ENCODE assay signal across 29 cellular contexts in the genomic region with DNA sequence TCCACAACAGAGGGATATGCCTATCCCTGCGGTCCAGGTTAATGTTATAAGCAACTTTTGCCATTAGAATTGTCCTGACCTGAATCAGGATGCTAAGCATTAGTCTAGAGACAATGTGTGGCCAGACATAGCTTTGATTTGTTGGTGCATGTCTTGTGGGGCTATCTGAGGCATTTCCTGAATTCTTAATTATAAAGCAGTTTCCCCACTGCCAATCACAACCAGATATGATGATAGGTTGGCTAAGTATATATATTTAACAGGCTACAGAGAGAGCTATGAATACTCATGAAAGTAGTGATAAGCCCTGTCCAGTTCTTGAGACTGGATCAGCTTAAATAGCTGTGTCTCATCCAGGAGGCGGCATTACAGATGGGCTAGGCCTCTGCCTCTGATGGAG.
"Had no signal": no experiment of that assay in that cellular context is flagged by ENCODE, and none has a peak within 500 bp of the region (broad histone marks: within the 10 kb centered on the region; RNA-seq: fewer than 3 reads in every experiment).

No MANE protein-coding gene starts in this region.

- ATAC-seq: activated CD4-positive, CD25-positive, alpha-beta regulatory T cell treated with anti-CD3 and anti-CD28 coated beads, Interleukin-2, amount 50 U/mL, for 24 hours; activated CD8-positive, alpha-beta T cell treated with anti-CD3 and anti-CD28 coated beads for 36 hours; activated T-cell treated with anti-CD3 and anti-CD28 coated beads, Interleukin-2, amount 50 U/mL, for 4 hours; activated T-helper 17 cell treated with anti-CD3 and anti-CD28 coated beads, Interleukin-2, amount 50 U/mL, for 72 hours; body of pancreas; gastroesophageal sphincter; T-helper 17 cell had no signal

- H3K36me3 ChIP-seq: cardiac muscle cell, esophagus muscularis mucosa, gastroesophageal sphincter, WERI-Rb-1 had no signal

- H3K4me1 ChIP-seq: body of pancreas, esophagus muscularis mucosa, gastroesophageal sphincter had no signal

- H3K4me3 ChIP-seq: body of pancreas, cardiac muscle cell, coronary artery, dorsolateral prefrontal cortex, esophagus muscularis mucosa, gastroesophageal sphincter had no signal

- H3K9me3 ChIP-seq: body of pancreas, esophagus muscularis mucosa, gastroesophageal sphincter had no signal

- DNase-seq: activated B cell treated with CpG ODN at 0.5 μM for 24 hours; activated CD4-positive, alpha-beta T cell treated with anti-CD3 and anti-CD28 coated beads for 48 hours; activated CD4-positive, alpha-beta T cell treated with anti-CD3 and anti-CD28 coated beads, Interleukin-2, amount 50 U/mL, for 1 hour; activated CD4-positive, alpha-beta T cell treated with anti-CD3 and anti-CD28 coated beads, Interleukin-2, amount 50 U/mL, for 48 hours; activated CD8-positive, alpha-beta memory T cell treated with anti-CD3 and anti-CD28 coated beads for 24 hours; activated CD8-positive, alpha-beta T cell treated with anti-CD3 and anti-CD28 coated beads for 36 hours; activated effector memory CD4-positive, alpha-beta T cell treated with Interleukin-2 at 50 U/mL for 16 hours; activated gamma-delta T cell treated with Interleukin-2 at 50 U/mL for 16 hours; activated naive CD4-positive, alpha-beta T cell treated with anti-CD3 and anti-CD28 coated beads, Interleukin-2, amount 50 U/mL, for 16 hours; activated naive CD4-positive, alpha-beta T cell treated with Interleukin-2 at 50 U/mL for 16 hours; activated T-cell treated with anti-CD3 and anti-CD28 coated beads, Interleukin-2, amount 50 U/mL, for 4 hours; amniotic stem cell; aorta; body of pancreas; dorsolateral prefrontal cortex; effector memory CD4-positive, alpha-beta T cell; endodermal cell; erythroblast; foreskin melanocyte; T-helper 1 cell; T-helper 17 cell; T1000; WERI-Rb-1 had no signal

- H3K27me3 ChIP-seq: body of pancreas, cardiac muscle cell, esophagus muscularis mucosa, gastroesophageal sphincter had no signal

- H3K27ac ChIP-seq: body of pancreas, cardiac muscle cell, coronary artery, dorsolateral prefrontal cortex, esophagus muscularis mucosa, gastroesophageal sphincter, WERI-Rb-1 had no signal
